In the genomic region with DNA sequence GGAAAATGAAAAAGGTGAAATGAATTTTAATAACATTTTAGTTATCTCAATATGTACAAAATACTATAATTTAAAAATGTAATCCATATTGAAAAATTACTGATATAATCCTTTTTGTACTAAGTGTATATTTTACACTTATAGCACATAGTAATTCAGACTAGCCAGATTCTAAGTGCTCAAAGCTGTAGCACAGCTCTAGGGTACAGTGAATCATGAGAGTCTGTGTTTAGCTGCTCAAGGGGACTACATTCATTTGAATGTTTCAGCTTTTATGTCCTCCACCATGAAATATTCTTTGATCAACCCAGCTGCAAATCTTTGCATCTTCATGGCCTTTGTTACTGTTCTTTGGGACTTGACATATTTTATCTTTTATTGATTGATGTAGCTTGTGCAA, we compare ENCODE assay signal across 1 cellular context.
TF ChIP-seq lines count a peak whose summit lies in the region.

No MANE protein-coding gene starts in this region.

TF ChIP-seq in K562, 482 proteins besides CTCF, POLR2A, EP300 and RAD21:
- TF ChIP-seq ZNF561 (CRISPR knock-in tag; conservative IDR thresholded peaks at IDR 0.05), result no peak
- TF ChIP-seq ZNF23 (CRISPR knock-in tag; IDR thresholded peaks at IDR 0.05), result no peak
- no peak for TF ChIP-seq NCOR1 (IDR thresholded peaks at IDR 0.05)
- TF ChIP-seq RBBP5 (IDR thresholded peaks at IDR 0.05; ENCODE audit: borderline replicate concordance, insufficient read depth, low read length, poor library complexity, severe bottlenecking), result no peak
- TF ChIP-seq MEIS2 (IDR thresholded peaks at IDR 0.05; ENCODE audit: partially characterized antibody), result peak; percentile 22
- no peak for TF ChIP-seq ZNF79 (CRISPR knock-in tag; IDR thresholded peaks at IDR 0.05; ENCODE audit: low read depth)
- no peak for TF ChIP-seq TBL1XR1 (IDR thresholded peaks at IDR 0.05; ENCODE audit: low read length in 2 of 2)
- TF ChIP-seq ADNP (tag; IDR thresholded peaks at IDR 0.05), result no peak
- TF ChIP-seq, protein P1, sequence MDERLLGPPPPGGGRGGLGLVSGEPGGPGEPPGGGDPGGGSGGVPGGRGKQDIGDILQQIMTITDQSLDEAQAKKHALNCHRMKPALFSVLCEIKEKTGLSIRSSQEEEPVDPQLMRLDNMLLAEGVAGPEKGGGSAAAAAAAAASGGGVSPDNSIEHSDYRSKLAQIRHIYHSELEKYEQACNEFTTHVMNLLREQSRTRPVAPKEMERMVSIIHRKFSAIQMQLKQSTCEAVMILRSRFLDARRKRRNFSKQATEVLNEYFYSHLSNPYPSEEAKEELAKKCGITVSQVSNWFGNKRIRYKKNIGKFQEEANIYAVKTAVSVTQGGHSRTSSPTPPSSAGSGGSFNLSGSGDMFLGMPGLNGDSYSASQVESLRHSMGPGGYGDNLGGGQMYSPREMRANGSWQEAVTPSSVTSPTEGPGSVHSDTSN (CRISPR knock-in tag; IDR thresholded peaks at IDR 0.05; ENCODE audit: low read depth), result no peak
- TF ChIP-seq, protein P1 (tag; conservative IDR thresholded peaks at IDR 0.05; ENCODE audit: low read depth), result 0 out of 2 replicates have a peak, but pooled peaks have one; percentile 20
- TF ChIP-seq CHD7 (IDR thresholded peaks at IDR 0.05; ENCODE audit: low read depth, low read length), result no peak
- TF ChIP-seq SNRNP70 (optimal IDR thresholded peaks at IDR 0.05; ENCODE audit: low read depth, low read length), result no peak
- TF ChIP-seq ERF (CRISPR knock-in tag; IDR thresholded peaks at IDR 0.05), result no peak
- TF ChIP-seq NBN (IDR thresholded peaks at IDR 0.05; ENCODE audit: low read depth), result no peak
- TF ChIP-seq NFE2L1 (tag; IDR thresholded peaks at IDR 0.05; ENCODE audit: borderline replicate concordance, low read depth), result no peak
- TF ChIP-seq U2AF2 (optimal IDR thresholded peaks at IDR 0.05; ENCODE audit: low read depth, low read length), result no peak
- no peak for TF ChIP-seq HOXB6 (CRISPR knock-in tag; IDR thresholded peaks at IDR 0.05; ENCODE audit: borderline replicate concordance)
- no peak for TF ChIP-seq FOXJ3 (CRISPR knock-in tag; IDR thresholded peaks at IDR 0.05)
